19 cellular contexts compared by ENCODE assay signal in genomic region chr6:167975449-167975848, GRCh38. TPM values are rescaled to one million over a fixed set of nuclear protein-coding genes. Genes with fewer than 3 reads are reported as not detected.
"Had no signal": no experiment of that assay in that cellular context is flagged by ENCODE, and none has a peak within 500 bp of the region (broad histone marks: within the 10 kb centered on the region; RNA-seq: fewer than 3 reads in every experiment).

No MANE protein-coding gene starts in this region.

- H3K36me3 ChIP-seq: breast epithelium had no signal

- H3K9me3 ChIP-seq: breast epithelium, esophagus squamous epithelium, heart left ventricle, prostate gland, thyroid gland, vagina had no signal

- ATAC-seq: activated CD4-positive, CD25-positive, alpha-beta regulatory T cell treated with anti-CD3 and anti-CD28 coated beads, Interleukin-2, amount 50 U/mL, for 24 hours; activated CD8-positive, alpha-beta memory T cell treated with anti-CD3 and anti-CD28 coated beads, Interleukin-2, amount 10 ng/mL, durations not matched to agents 7 days and 5 days had no signal

- H3K27ac ChIP-seq: breast epithelium, esophagus squamous epithelium, heart left ventricle, thyroid gland, vagina had no signal

- H3K4me1 ChIP-seq: breast epithelium, thyroid gland had no signal

- H3K4me3 ChIP-seq: breast epithelium, esophagus squamous epithelium, heart left ventricle, prostate gland, thyroid gland, vagina had no signal

- H3K27me3 ChIP-seq: breast epithelium, heart left ventricle, thyroid gland, vagina had no signal

- DNase-seq: activated CD4-positive, alpha-beta T cell treated with anti-CD3 and anti-CD28 coated beads, Interleukin-2, amount 50 U/mL, for 48 hours; activated CD8-positive, alpha-beta memory T cell treated with anti-CD3 and anti-CD28 coated beads, Interleukin-2, amount 10 ng/mL, durations not matched to agents 7 days and 5 days; activated gamma-delta T cell treated with Interleukin-2 at 50 U/mL for 16 hours; activated naive CD8-positive, alpha-beta T cell treated with anti-CD3 and anti-CD28 coated beads for 36 hours; activated T-cell treated with anti-CD3 and anti-CD28 coated beads, Interleukin-2, amount 50 U/mL, for 48 hours; esophagus squamous epithelium; foreskin fibroblast; heart left ventricle; left ventricle myocardium superior; mesendoderm; occipital lobe; stimulated activated CD4-positive, alpha-beta T cell treated with anti-CD3 and anti-CD28 coated beads, Interleukin-4, amount 100 ng/mL, for 24 hours; thyroid gland had no signal

RNA-seq across cellular contexts. Expression of gene KIF25, which starts 22.0 kb away (rescaled TPM):
- total RNA-seq: activated CD8-positive, alpha-beta memory T cell treated with anti-CD3 and anti-CD28 coated beads, Interleukin-2, amount 10 ng/mL, durations not matched to agents 7 days and 5 days; activated naive CD8-positive, alpha-beta T cell treated with anti-CD3 and anti-CD28 coated beads for 36 hours; left ventricle myocardium superior; myocyte; occipital lobe; T-helper 2 cell treated with Interferon-gamma antibody and Interleukin-4, amounts not matched to agents 100 ng/mL and 5 ng/mL, for 36 hours; thyroid gland; vagina had no signal
